9 cellular contexts compared by ENCODE assay signal in the genomic region with DNA sequence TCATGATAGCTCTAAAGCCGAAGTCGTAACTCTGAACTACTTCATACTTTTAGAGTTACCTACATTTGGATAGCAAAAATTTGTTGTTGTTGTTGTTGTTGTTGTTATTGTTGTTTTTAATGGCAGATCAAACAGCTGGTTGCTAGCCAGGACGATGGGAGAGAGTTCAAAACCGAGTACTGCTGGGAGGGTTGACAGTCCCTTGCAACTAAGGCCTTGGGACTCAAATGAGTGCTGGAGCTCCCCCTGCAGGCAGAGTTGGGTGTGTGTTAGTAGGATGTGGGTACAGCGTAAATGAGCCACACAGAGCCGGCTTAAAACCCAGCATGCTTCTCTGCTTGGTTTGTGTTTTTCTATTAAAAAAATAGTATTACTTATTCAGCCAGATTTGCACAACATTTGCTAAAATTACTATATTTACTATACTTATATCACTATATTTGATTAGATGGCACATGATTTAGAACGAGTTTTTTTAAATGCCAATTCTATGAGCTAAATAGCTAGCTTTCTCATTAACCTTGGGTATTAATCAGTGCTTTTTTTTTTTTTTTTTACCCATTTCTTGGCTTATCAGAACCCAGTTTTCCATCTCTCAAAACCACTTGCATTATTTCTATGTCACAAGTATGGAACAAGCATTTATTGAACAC.
DNase-seq lines count a peak whose midpoint lies in the region; ATAC-seq and TF ChIP-seq lines count a peak whose summit lies in the region.
"Had no signal": no experiment of that assay in that cellular context is flagged by ENCODE, and none has a peak within 500 bp of the region (broad histone marks: within the 10 kb centered on the region; RNA-seq: fewer than 3 reads in every experiment).

No MANE protein-coding gene starts in this region.

- no peak overlapping the region for H3K27ac Mint-ChIP-seq in CD8-positive, alpha-beta memory T cell
- H3K27ac Mint-ChIP-seq in activated CD4-positive, alpha-beta memory T cell treated with anti-CD3 and anti-CD28 coated beads for 36 hours = no peak overlapping the region
- H3K27ac Mint-ChIP-seq: activated naive CD4-positive, alpha-beta T cell treated with anti-CD3 and anti-CD28 coated beads, Interleukin-2, amount 50 U/mL, for 24 hours had no signal

- intact Hi-C loops in activated CD4-positive, alpha-beta memory T cell treated with anti-CD3 and anti-CD28 coated beads for 36 hours (cut with micrococcal nuclease) = loop anchor here (1.0 to 10.0 kb wide), 3 partner anchors 188 to 446 kb away; no protein-coding TSS in a partner anchor

- POLR2A ChIA-PET in CD8-positive, alpha-beta memory T cell (lab: Charles Lee) = no interaction called here
- POLR2A ChIA-PET in activated CD4-positive, alpha-beta memory T cell treated with anti-CD3 and anti-CD28 coated beads for 36 hours (lab: Charles Lee) = interaction anchor here (1.3 kb wide), 1 partner anchor 305 kb away, joined by 5 read pairs; no protein-coding TSS in a partner anchor

- no peaks in the 10 kb centered on the region for H3K9me3 Mint-ChIP-seq in CD8-positive, alpha-beta memory T cell
- H3K9me3 Mint-ChIP-seq in activated CD4-positive, alpha-beta memory T cell treated with anti-CD3 and anti-CD28 coated beads for 36 hours = peaks cover 2% of the 10 kb centered on the region
- H3K9me3 Mint-ChIP-seq: activated naive CD4-positive, alpha-beta T cell treated with anti-CD3 and anti-CD28 coated beads, Interleukin-2, amount 50 U/mL, for 24 hours had no signal

- TF ChIP-seq CTCF in HL-60 (IDR thresholded peaks at IDR 0.05; ENCODE audit: insufficient read depth, low read length) = peak; percentile 88

- no peaks in the 10 kb centered on the region for H3K27me3 ChIP-seq in CD8-positive, alpha-beta memory T cell (ENCODE audit: insufficient read depth, low read length, poor library complexity, severe bottlenecking)
- no peaks in the 10 kb centered on the region for H3K27me3 ChIP-seq in HL-60 (ENCODE audit: insufficient read depth, poor library complexity, severe bottlenecking)

- H3K27ac ChIP-seq in CD8-positive, alpha-beta memory T cell (ENCODE audit: low read depth, low read length) = no peak overlapping the region
- no peak overlapping the region for H3K27ac ChIP-seq in HL-60 (replicated peaks)

- H3K4me1 Mint-ChIP-seq in CD8-positive, alpha-beta memory T cell = peaks cover 11 to 17% (median 11%) of the 10 kb centered on the region in 3 donors
- H3K4me1 Mint-ChIP-seq in activated CD4-positive, alpha-beta memory T cell treated with anti-CD3 and anti-CD28 coated beads for 36 hours (ENCODE audit: low read depth) = peaks cover 9% of the 10 kb centered on the region

- no peaks in the 10 kb centered on the region for H3K9me3 ChIP-seq in CD8-positive, alpha-beta memory T cell (ENCODE audit: low read length)

- H3K27me3 Mint-ChIP-seq in CD8-positive, alpha-beta memory T cell = no peaks in the 10 kb centered on the region
- H3K27me3 Mint-ChIP-seq in activated CD4-positive, alpha-beta memory T cell treated with anti-CD3 and anti-CD28 coated beads for 36 hours = no peaks in the 10 kb centered on the region
- H3K27me3 Mint-ChIP-seq: activated naive CD4-positive, alpha-beta T cell treated with anti-CD3 and anti-CD28 coated beads, Interleukin-2, amount 50 U/mL, for 24 hours had no signal

- H3K36me3 ChIP-seq in CD8-positive, alpha-beta memory T cell (ENCODE audit: insufficient read depth, low read length) = no peaks in the 10 kb centered on the region

- CTCF ChIA-PET in CD8-positive, alpha-beta memory T cell (lab: Charles Lee) = interaction anchor here (0.7 to 2.0 kb wide), 20 partner anchors 8 to 1140 kb away, joined by 3 to 34 read pairs (median 4); a partner anchor contains a TSS
- CTCF ChIA-PET in activated CD4-positive, alpha-beta memory T cell treated with anti-CD3 and anti-CD28 coated beads for 36 hours (lab: Charles Lee) = interaction anchor here (0.6 to 3.9 kb wide), 49 partner anchors 8 to 1567 kb away, joined by 3 to 92 read pairs (median 4); a partner anchor contains a TSS

- no peak overlapping the region for H3K4me3 Mint-ChIP-seq in CD8-positive, alpha-beta memory T cell
- H3K4me3 Mint-ChIP-seq in activated CD4-positive, alpha-beta memory T cell treated with anti-CD3 and anti-CD28 coated beads for 36 hours = no peak overlapping the region
- H3K4me3 Mint-ChIP-seq: activated naive CD4-positive, alpha-beta T cell treated with anti-CD3 and anti-CD28 coated beads, Interleukin-2, amount 50 U/mL, for 24 hours had no signal

- no peaks in the 10 kb centered on the region for H3K4me1 ChIP-seq in CD8-positive, alpha-beta memory T cell (ENCODE audit: insufficient read depth, low read length)

- peak; percentile 71 to 84 (median 75) for DNase-seq in CD8-positive, alpha-beta memory T cell
- DNase-seq in HL-60 (ENCODE audit: low read depth in 1 of 2, low spot score in 1 of 2) = peak; percentile 72 to 84
- DNase-seq in NCI-H82 (lab: John Stamatoyannopoulos, UW) = peak; percentile 96
- peak; percentile 88 for DNase-seq in activated CD4-positive, alpha-beta memory T cell treated with anti-CD3 and anti-CD28 coated beads for 36 hours
- DNase-seq in effector CD8-positive, alpha-beta T cell (lab: John Stamatoyannopoulos, UW) = peak; percentile 73
- peak; percentile 97 for DNase-seq in medulla oblongata (ENCODE audit: extremely low spot score)
- DNase-seq in stimulated activated CD8-positive, alpha-beta memory T cell treated with anti-CD3 and anti-CD28 coated beads, Interleukin-15, amount 100 ng/mL, for 48 hours (ENCODE audit: low read depth in 2 of 2) = peak; percentile 65 to 66

- H3K36me3 Mint-ChIP-seq in CD8-positive, alpha-beta memory T cell = no peaks in the 10 kb centered on the region
- H3K36me3 Mint-ChIP-seq in activated CD4-positive, alpha-beta memory T cell treated with anti-CD3 and anti-CD28 coated beads for 36 hours = no peaks in the 10 kb centered on the region
- H3K36me3 Mint-ChIP-seq: activated naive CD4-positive, alpha-beta T cell treated with anti-CD3 and anti-CD28 coated beads, Interleukin-2, amount 50 U/mL, for 24 hours had no signal

- no peak overlapping the region for H3K4me3 ChIP-seq in CD8-positive, alpha-beta memory T cell (ENCODE audit: low read length)
- no peak overlapping the region for H3K4me3 ChIP-seq in HL-60 (replicated peaks; ENCODE audit: insufficient read depth, low read length)

- peak; percentile 84 for ATAC-seq in GM19452 (IDR thresholded peaks at IDR 0.05; ENCODE audit: unreplicated experiment)
